ENCODE assay signal across 1 cellular context in the genomic region with DNA sequence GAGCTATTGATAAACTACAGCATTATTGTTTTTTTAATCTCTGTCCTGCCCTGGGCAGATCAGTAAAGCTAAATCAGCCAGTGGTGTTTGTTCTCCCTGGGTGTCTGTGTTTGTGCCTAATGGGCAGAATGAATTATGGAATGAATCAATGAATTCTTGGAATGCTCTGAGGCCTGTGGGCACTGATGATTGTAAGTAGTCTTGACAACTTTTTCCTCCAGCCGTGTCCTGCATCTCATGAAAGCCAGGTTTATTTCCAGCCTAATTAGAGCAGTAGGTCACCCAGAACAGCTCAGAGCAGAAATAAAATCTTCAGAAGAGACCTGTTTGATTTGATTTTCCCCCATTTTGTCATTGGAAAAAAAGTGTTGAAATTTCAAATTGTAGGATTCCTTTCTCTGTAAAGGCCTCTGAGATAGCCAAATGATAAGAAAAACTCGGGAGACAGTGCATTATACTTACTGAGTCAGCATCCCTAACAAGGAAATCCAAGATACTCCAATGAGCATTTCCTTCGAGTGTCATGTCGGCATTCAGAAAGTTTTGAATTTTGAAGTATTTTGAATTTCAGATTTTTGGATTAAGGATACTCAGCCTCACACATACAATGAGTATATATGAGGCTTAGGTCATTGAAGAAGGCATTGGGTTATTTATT.
TF ChIP-seq lines count a peak whose summit lies in the region.

No MANE protein-coding gene starts in this region.

TF ChIP-seq in GM12891, 5 proteins besides CTCF, POLR2A, EP300 and RAD21:
- TF ChIP-seq POLR2AphosphoS5 (IDR thresholded peaks at IDR 0.05; ENCODE audit: low read depth, low read length) (no peak), POU2F2 (IDR thresholded peaks at IDR 0.05; ENCODE audit: low read depth, low read length) (no peak)
TF ChIP-seq in GM12891: peak in this region for 0.
